Comparison of ENCODE assay signal across 8 cellular contexts in genomic region chr16:54929090-54930033, GRCh38. TPM values are rescaled to one million over a fixed set of nuclear protein-coding genes. Genes with fewer than 3 reads are reported as not detected.
A peak's percentile ranks its signal among the peaks of the same experiment; 100 is the strongest.
DNase-seq lines count a peak whose midpoint lies in the region; ATAC-seq and TF ChIP-seq lines count a peak whose summit lies in the region.

No MANE protein-coding gene starts in this region.

- peak; percentile 94 for ATAC-seq in GM19395 (IDR thresholded peaks at IDR 0.05; ENCODE audit: unreplicated experiment)
- peak; percentile 91 for ATAC-seq in HG03558 (IDR thresholded peaks at IDR 0.05; ENCODE audit: extremely low read depth, unreplicated experiment)
- ATAC-seq in memory B cell (ENCODE audit: low read depth): peak; percentile 90

- CTCF ChIA-PET in activated CD4-positive, alpha-beta memory T cell treated with anti-CD3 and anti-CD28 coated beads for 36 hours (lab: Charles Lee): no interaction called here

- H3K27ac ChIP-seq in C4-2B: peak overlapping the region; percentile 81

- DNase-seq in NCI-H748 (lab: John Stamatoyannopoulos, UW; ENCODE audit: unreplicated experiment): peak; percentile 97
- DNase-seq in activated CD4-positive, alpha-beta memory T cell treated with anti-CD3 and anti-CD28 coated beads for 36 hours: peak; percentile 97
- peak; percentile 76 for DNase-seq in effector CD4-positive, alpha-beta T cell
- DNase-seq in memory B cell (ENCODE audit: low spot score in 2 of 2): peak; percentile 69 to 78
- DNase-seq in stimulated activated CD4-positive, alpha-beta T cell treated with anti-CD3 and anti-CD28 coated beads, TNF-alpha, amount 100 ng/mL, for 48 hours (ENCODE audit: low read depth in 3 of 3): peak; percentile 85 to 98 (median 95)

- peaks cover 2% of the 10 kb centered on the region for H3K9me3 Mint-ChIP-seq in activated CD4-positive, alpha-beta memory T cell treated with anti-CD3 and anti-CD28 coated beads for 36 hours
- peaks cover 10% of the 10 kb centered on the region for H3K9me3 Mint-ChIP-seq in memory B cell

- H3K27ac Mint-ChIP-seq in activated CD4-positive, alpha-beta memory T cell treated with anti-CD3 and anti-CD28 coated beads for 36 hours: peak overlapping the region; percentile 31
- H3K27ac Mint-ChIP-seq in memory B cell: peak overlapping the region; percentile 64

- H3K4me3 Mint-ChIP-seq in activated CD4-positive, alpha-beta memory T cell treated with anti-CD3 and anti-CD28 coated beads for 36 hours: peak overlapping the region; percentile 79
- H3K4me3 Mint-ChIP-seq in memory B cell: peak overlapping the region; percentile 80

- peaks cover 61% of the 10 kb centered on the region for H3K27me3 Mint-ChIP-seq in activated CD4-positive, alpha-beta memory T cell treated with anti-CD3 and anti-CD28 coated beads for 36 hours
- peaks cover 29% of the 10 kb centered on the region for H3K27me3 Mint-ChIP-seq in memory B cell

- H3K4me1 Mint-ChIP-seq in activated CD4-positive, alpha-beta memory T cell treated with anti-CD3 and anti-CD28 coated beads for 36 hours (ENCODE audit: low read depth): peaks cover 25% of the 10 kb centered on the region
- H3K4me1 Mint-ChIP-seq in memory B cell: peaks cover 19% of the 10 kb centered on the region

- peaks cover 17% of the 10 kb centered on the region for H3K36me3 Mint-ChIP-seq in activated CD4-positive, alpha-beta memory T cell treated with anti-CD3 and anti-CD28 coated beads for 36 hours
- H3K36me3 Mint-ChIP-seq in memory B cell: peaks cover 5% of the 10 kb centered on the region

- TF ChIP-seq CTCF in C4-2B (conservative IDR thresholded peaks at IDR 0.05): peak; percentile 2

- intact Hi-C loops in activated CD4-positive, alpha-beta memory T cell treated with anti-CD3 and anti-CD28 coated beads for 36 hours (cut with micrococcal nuclease): loop anchor here (1.0 to 10.0 kb wide), 7 partner anchors 325 to 1475 kb away; partner anchors contain the start of genes FTO, IRX3, IRX6 and RPGRIP1L

- POLR2A ChIA-PET in activated CD4-positive, alpha-beta memory T cell treated with anti-CD3 and anti-CD28 coated beads for 36 hours (lab: Charles Lee): no interaction called here

RNA-seq across cellular contexts. Expression of gene IRX5, which starts 1.3 kb away (rescaled TPM):
- total RNA-seq in activated CD4-positive, alpha-beta memory T cell treated with anti-CD3 and anti-CD28 coated beads for 36 hours: under 1 TPM in 1 of 2 experiments, not detected in 1; 0.17 TPM

Comparison
In these comparisons a context has a peak if more than half of its experiments do, and no peak if none do; other contexts are left out.
1. Peak in every context shown above with its lines: DNase-seq, ATAC-seq and H3K27ac ChIP-seq.